ENCODE assay signal across 8 cellular contexts in the genomic region with DNA sequence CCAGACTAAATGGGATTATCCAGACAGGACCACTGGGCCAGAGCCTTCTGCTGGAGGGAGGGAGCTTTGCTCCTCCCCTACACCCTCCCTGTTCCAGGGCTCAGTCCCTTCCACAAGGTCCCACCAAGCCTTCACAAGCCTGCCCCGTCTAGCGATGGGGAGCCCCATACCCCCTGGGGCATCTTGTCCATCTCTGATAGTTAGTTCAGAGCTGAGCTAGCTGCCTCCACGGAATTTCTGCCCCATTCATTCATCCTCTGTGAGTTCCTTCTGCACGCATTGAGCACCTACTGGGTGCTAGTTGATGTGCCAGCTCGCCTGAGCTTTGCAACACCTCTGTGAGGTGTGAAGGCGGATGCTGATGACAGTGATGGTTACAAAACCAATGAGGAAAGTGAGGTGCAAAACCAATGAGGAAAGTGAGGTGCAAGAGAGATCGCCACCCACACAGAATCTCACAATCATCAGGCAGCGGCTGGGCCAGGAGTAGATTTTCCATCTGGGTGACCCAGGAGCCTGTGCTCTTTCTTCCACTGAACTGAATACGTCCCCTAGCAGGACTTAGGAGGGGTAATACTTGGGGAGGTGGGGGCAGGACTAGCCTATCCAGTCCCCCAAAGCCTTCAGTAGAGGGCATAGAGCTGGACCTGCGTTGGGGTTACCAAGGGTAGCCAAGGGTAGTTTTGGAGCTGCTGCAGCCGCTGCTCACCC. TPM values are rescaled to one million over a fixed set of nuclear protein-coding genes. Genes with fewer than 3 reads are reported as not detected.
DNase-seq lines count a peak whose midpoint lies in the region; ATAC-seq and TF ChIP-seq lines count a peak whose summit lies in the region.

No MANE protein-coding gene starts in this region.

- no peaks in the 10 kb centered on the region for H3K27me3 ChIP-seq in endodermal cell (ENCODE audit: control insufficient read depth, insufficient read depth, low read length, poor library complexity, severe bottlenecking)

- CTCF ChIA-PET in activated B cell treated with CpG ODN at 0.5 μM for 24 hours (lab: Charles Lee), result no interaction called here

- H3K4me1 Mint-ChIP-seq in activated B cell treated with CpG ODN at 0.5 μM for 24 hours, result peaks cover 42% of the 10 kb centered on the region
- H3K4me1 Mint-ChIP-seq in endodermal cell, result peaks cover 60% of the 10 kb centered on the region
- peaks cover 62% of the 10 kb centered on the region for H3K4me1 Mint-ChIP-seq in osteocyte (ENCODE audit: unreplicated experiment)

- H3K9me3 Mint-ChIP-seq in activated B cell treated with CpG ODN at 0.5 μM for 24 hours (no peaks in the 10 kb centered on the region), endodermal cell (no peaks in the 10 kb centered on the region), osteocyte (ENCODE audit: unreplicated experiment) (no peaks in the 10 kb centered on the region)

- intact Hi-C loops in activated B cell treated with CpG ODN at 0.5 μM for 24 hours (cut with micrococcal nuclease), result no loop called here

- H3K4me1 ChIP-seq in endodermal cell (ENCODE audit: control insufficient read depth, insufficient read depth, low read length), result peaks cover 33% of the 10 kb centered on the region

- H3K9ac ChIP-seq in endodermal cell (ENCODE audit: extremely low read depth, low read length, poor library complexity, severe bottlenecking), result peak overlapping the region; percentile 47

- H3K27ac ChIP-seq in endodermal cell (ENCODE audit: low read depth, low read length), result peak overlapping the region; percentile 89

- peak; percentile 23 for DNase-seq in CD1c-positive myeloid dendritic cell (ENCODE audit: extremely low spot score)
- DNase-seq in activated B cell treated with CpG ODN at 0.5 μM for 24 hours, result no peak
- DNase-seq in endodermal cell, result peak; percentile 77
- DNase-seq in osteocyte (ENCODE audit: extremely low spot score, unreplicated experiment), result peak; percentile 81
- DNase-seq in HUDEP-2 (lab: John Stamatoyannopoulos, UW; ENCODE audit: unreplicated experiment in 76 of 76), result no peak
- DNase-seq in NCI-H2081 (lab: John Stamatoyannopoulos, UW), result no peak
- DNase-seq in NCI-H345 (lab: John Stamatoyannopoulos, UW), result no peak

- no peak overlapping the region for H3K4me3 ChIP-seq in endodermal cell (ENCODE audit: low read length)

- H3K36me3 Mint-ChIP-seq in activated B cell treated with CpG ODN at 0.5 μM for 24 hours (ENCODE audit: low read depth) (no peaks in the 10 kb centered on the region), endodermal cell (ENCODE audit: low read depth) (no peaks in the 10 kb centered on the region), osteocyte (ENCODE audit: unreplicated experiment) (no peaks in the 10 kb centered on the region)

- 64 to 82% methylated on average over 5 to 11 of the region's 11 CpGs for WGBS in endodermal cell (ENCODE audit: insufficient coverage in 1 of 2, insufficient read length in 1 of 2), 2 experiments

- POLR2A ChIA-PET in activated B cell treated with CpG ODN at 0.5 μM for 24 hours (lab: Charles Lee), result interaction anchor here (0.6 to 2.5 kb wide), 4 partner anchors 144 to 158 kb away, joined by 3 to 13 read pairs (median 4); no protein-coding TSS in a partner anchor

- H3K27ac Mint-ChIP-seq in activated B cell treated with CpG ODN at 0.5 μM for 24 hours (peak overlapping the region; percentile 74), endodermal cell (peak overlapping the region; percentile 98), osteocyte (ENCODE audit: unreplicated experiment) (peak overlapping the region; percentile 100)

- H3K36me3 ChIP-seq in endodermal cell (ENCODE audit: control insufficient read depth, insufficient read depth, low read length), result no peaks in the 10 kb centered on the region

- no peaks in the 10 kb centered on the region for H3K9me3 ChIP-seq in endodermal cell (ENCODE audit: control insufficient read depth, low read length)

- H3K4me3 Mint-ChIP-seq in activated B cell treated with CpG ODN at 0.5 μM for 24 hours, result peak overlapping the region; percentile 22
- H3K4me3 Mint-ChIP-seq in endodermal cell, result no peak overlapping the region
- no peak overlapping the region for H3K4me3 Mint-ChIP-seq in osteocyte (ENCODE audit: unreplicated experiment)

- TF ChIP-seq CTCF in activated B cell treated with CpG ODN at 0.5 μM for 24 hours (IDR thresholded peaks at IDR 0.05) (no peak), endodermal cell (conservative IDR thresholded peaks at IDR 0.05) (no peak), osteocyte (IDR thresholded peaks at IDR 0.05) (no peak)

- H3K27me3 Mint-ChIP-seq in activated B cell treated with CpG ODN at 0.5 μM for 24 hours, result no peaks in the 10 kb centered on the region
- no peaks in the 10 kb centered on the region for H3K27me3 Mint-ChIP-seq in endodermal cell (ENCODE audit: insufficient read depth)
- no peaks in the 10 kb centered on the region for H3K27me3 Mint-ChIP-seq in osteocyte (ENCODE audit: unreplicated experiment)

- no peak for ATAC-seq in activated B cell treated with CpG ODN at 0.5 μM for 24 hours (ENCODE audit: low read depth)
- no peak for ATAC-seq in HG02870 (IDR thresholded peaks at IDR 0.05; ENCODE audit: unreplicated experiment)

RNA-seq across cellular contexts. Expression of a gene that starts 21.5 kb away (rescaled TPM):
- total RNA-seq in activated B cell treated with CpG ODN at 0.5 μM for 24 hours (42.6 and 45.4 TPM in 2 replicates), endodermal cell (10 to 100 TPM; 14.2 to 22.0 TPM), osteocyte (8.1 and 9.6 TPM in 2 replicates)
- polyA plus RNA-seq in endodermal cell (2013, experiment 1 of 2), result 6.0 TPM
- polyA plus RNA-seq in endodermal cell (2013, experiment 2 of 2), result 5.8 TPM

Comparison
In these comparisons a context has a peak if more than half of its experiments do, and no peak if none do; other contexts are left out.
1. DNase-seq: peak in CD1c-positive myeloid dendritic cell (single experiment), endodermal cell (single experiment) and osteocyte (single experiment); none in activated B cell treated with CpG ODN at 0.5 μM for 24 hours (single experiment), HUDEP-2 (0 of 76), NCI-H2081 (0 of 2) and NCI-H345 (single experiment).
2. Peak in every context shown above with its lines, with median percentiles within 50 percentile points of each other: H3K27ac Mint-ChIP-seq.